In the genomic region with DNA sequence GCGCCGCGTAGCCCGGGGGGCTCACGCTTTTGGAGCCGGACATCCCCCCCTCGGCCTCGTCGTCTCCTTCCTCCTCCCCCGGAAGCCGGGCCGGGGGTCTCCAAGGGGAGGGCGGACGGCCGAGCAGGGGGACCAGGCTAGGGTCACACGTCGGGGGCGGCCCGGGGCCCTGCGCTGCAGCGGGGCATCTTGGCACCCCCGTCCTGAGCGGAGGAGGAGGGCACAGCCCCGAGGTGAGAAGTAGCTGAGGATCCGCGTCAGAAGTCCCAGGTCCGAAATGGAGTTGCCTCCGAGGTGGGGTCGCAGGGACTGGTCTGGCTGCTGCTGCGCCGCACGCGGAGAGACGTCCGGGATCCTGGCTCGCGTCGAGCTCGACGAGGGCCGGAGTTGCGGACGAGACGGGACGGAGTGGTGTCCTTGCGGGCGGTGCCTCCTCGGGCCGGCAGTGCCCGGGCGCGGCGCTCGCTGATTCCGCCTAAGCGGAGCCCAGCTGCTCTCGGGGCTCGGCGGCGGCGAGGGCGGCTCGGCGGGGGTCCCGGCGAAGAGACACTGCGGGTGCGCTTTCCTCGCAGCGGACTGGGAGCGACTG, we compare ENCODE assay signal across 8 cellular contexts. TPM values are rescaled to one million over a fixed set of nuclear protein-coding genes. Genes with fewer than 3 reads are reported as not detected.
DNase-seq lines count a peak whose midpoint lies in the region; ATAC-seq and TF ChIP-seq lines count a peak whose summit lies in the region.

TSS of gene ADCY5 (minus strand) at position 588 of the 589 bp plus-strand sequence. CDS start at position 43, 545 bp downstream.

- H3K27me3 ChIP-seq in RWPE2 (ENCODE audit: insufficient read depth, poor library complexity, severe bottlenecking), result peaks cover 59% of the 10 kb centered on the region

- no peaks in the 10 kb centered on the region for H3K9me3 ChIP-seq in RWPE2 (ENCODE audit: severe bottlenecking)

- H3K27ac Mint-ChIP-seq in naive thymus-derived CD8-positive, alpha-beta T cell, result no peak within 1 kb of the TSS

- H3K27ac ChIP-seq in RWPE2 (ENCODE audit: poor library complexity, severe bottlenecking), result no peak within 1 kb of the TSS

- DNase-seq in RWPE2 (ENCODE audit: low spot score) (no peak), DMS153 treated with DMSO at 0.1 percent for 48 hours (lab: John Stamatoyannopoulos, UW; ENCODE audit: unreplicated experiment) (no peak), NCI-H2171 (lab: John Stamatoyannopoulos, UW) (no peak)
- DNase-seq in naive thymus-derived CD8-positive, alpha-beta T cell, result peak in 1 of 10 donors; percentile 7

- H3K4me3 ChIP-seq in GM08714 (ENCODE audit: low read length) (peak within 1 kb of the TSS; percentile 65; the same call in 1 of the 2 replicates), RWPE2 (ENCODE audit: severe bottlenecking) (peak within 1 kb of the TSS; percentile 34)

- peak within 1 kb of the TSS in 9 of 10 donors; percentile 32 to 81 (median 65) for H3K4me3 Mint-ChIP-seq in naive thymus-derived CD8-positive, alpha-beta T cell

- H3K9me3 Mint-ChIP-seq in naive thymus-derived CD8-positive, alpha-beta T cell, result peaks cover 0 to 3% (median 0%) of the 10 kb centered on the region in 9 donors

- H3K36me3 Mint-ChIP-seq in naive thymus-derived CD8-positive, alpha-beta T cell, result no peaks in the 10 kb centered on the region

- H3K4me1 Mint-ChIP-seq in naive thymus-derived CD8-positive, alpha-beta T cell, result peaks cover 0 to 7% (median 6%) of the 10 kb centered on the region in 4 donors

- no peaks in the 10 kb centered on the region for H3K4me1 ChIP-seq in RWPE2 (ENCODE audit: insufficient read depth, poor library complexity, severe bottlenecking)

- POLR2A ChIA-PET in naive thymus-derived CD8-positive, alpha-beta T cell (lab: Charles Lee), result no interaction called here

- TF ChIP-seq CTCF in RWPE2 (IDR thresholded peaks at IDR 0.05; ENCODE audit: poor library complexity, severe bottlenecking), result no peak

- H3K27me3 Mint-ChIP-seq in naive thymus-derived CD8-positive, alpha-beta T cell, result peaks cover 37 to 62% (median 54%) of the 10 kb centered on the region in 5 donors

- H3K36me3 ChIP-seq in RWPE2 (ENCODE audit: low read depth), result no peaks in the 10 kb centered on the region

- ATAC-seq in RWPE2 (ENCODE audit: low read depth), result peak; percentile 52; the same call in 2 of the 3 replicates
- ATAC-seq in esophagus mucosa, result peak; percentile 41
- peak in 1 of 2 donors; percentile 43 for ATAC-seq in naive thymus-derived CD8-positive, alpha-beta T cell
- no peak for ATAC-seq in GM19395 (IDR thresholded peaks at IDR 0.05; ENCODE audit: unreplicated experiment)
- no peak for ATAC-seq in HG02763 (IDR thresholded peaks at IDR 0.05; ENCODE audit: unreplicated experiment)

RNA-seq across cellular contexts. Expression of gene ADCY5, which starts in this region (rescaled TPM):
- total RNA-seq in esophagus mucosa, result 2.7 TPM
- not detected for total RNA-seq in naive thymus-derived CD8-positive, alpha-beta T cell
- under 1 TPM in 2 of 3 donors, not detected in 1; 0.03 to 0.07 TPM for polyA plus RNA-seq in naive thymus-derived CD8-positive, alpha-beta T cell

Comparison
In these comparisons a context has a peak if more than half of its experiments do, and no peak if none do; other contexts are left out.
1. ATAC-seq: peak in RWPE2 (single experiment) and esophagus mucosa (single experiment); none in GM19395 (single experiment) and HG02763 (single experiment).